ENCODE assay signal across 8 cellular contexts in genomic region chr22:50308597-50308935, GRCh38. TPM values are rescaled to one million over a fixed set of nuclear protein-coding genes. Genes with fewer than 3 reads are reported as not detected.
DNase-seq lines count a peak whose midpoint lies in the region; ATAC-seq and TF ChIP-seq lines count a peak whose summit lies in the region.

No MANE protein-coding gene starts in this region.

- peaks cover 3% of the 10 kb centered on the region for H3K4me1 ChIP-seq in parathyroid adenoma

- ATAC-seq in HG03354 (IDR thresholded peaks at IDR 0.05; ENCODE audit: poor library complexity, severe bottlenecking, unreplicated experiment) = no peak

- H3K9ac ChIP-seq in parathyroid adenoma = no peak overlapping the region

- no peak overlapping the region for H3K4me3 ChIP-seq in foreskin fibroblast (ENCODE audit: low read depth in 1 of 2, low read length in 2 of 2)
- no peak overlapping the region for H3K4me3 ChIP-seq in parathyroid adenoma (ENCODE audit: low read depth, low read length)

- peaks cover 2% of the 10 kb centered on the region for H3K79me2 ChIP-seq in parathyroid adenoma

- H3K36me3 ChIP-seq in parathyroid adenoma (ENCODE audit: control insufficient read depth, insufficient read depth, low read length) = no peaks in the 10 kb centered on the region

- in situ Hi-C loops in SK-MEL-5 (cut with HindIII; ENCODE audit: low pct_unique_long_range_greater_than_20kb, low sequenced_read_pairs) = no loop called here

- peak; percentile 69 for DNase-seq in GM03348 (ENCODE audit: low spot score)
- peak; percentile 16 for DNase-seq in SK-MEL-5 (ENCODE audit: low read depth, low spot score)
- DNase-seq in foreskin fibroblast = peak; percentile 78 to 86
- DNase-seq in NCI-H510A treated with DMSO at 0.1 percent for 48 hours (lab: John Stamatoyannopoulos, UW) = no peak
- no peak for DNase-seq in middle frontal gyrus (ENCODE audit: extremely low spot score, low spot score)
- DNase-seq in effector CD8-positive, alpha-beta T cell (lab: John Stamatoyannopoulos, UW) = no peak

- H2AFZ ChIP-seq in parathyroid adenoma = no peak overlapping the region

- H3K27me3 ChIP-seq in parathyroid adenoma (ENCODE audit: control insufficient read depth, insufficient read depth, low read length) = no peaks in the 10 kb centered on the region

- H3K27ac ChIP-seq in parathyroid adenoma = peak overlapping the region; percentile 47

- TF ChIP-seq CTCF in foreskin fibroblast (IDR thresholded peaks at IDR 0.05; ENCODE audit: low read depth, low read length) (no peak), parathyroid adenoma (IDR thresholded peaks at IDR 0.05) (no peak)

- H3K4me2 ChIP-seq in parathyroid adenoma (ENCODE audit: low read length) = no peak overlapping the region

- H3K9me3 ChIP-seq in parathyroid adenoma (ENCODE audit: control insufficient read depth, low read length) = no peaks in the 10 kb centered on the region

RNA-seq across cellular contexts. Expression of gene PLXNB2, which starts 1.1 kb away (rescaled TPM):
- total RNA-seq in SK-MEL-5 (2014; rRNA removed; shearing (Covaris generic)) = 31.2 and 40.5 TPM in 2 replicates
- 95.9 and 103 TPM in 2 replicates for polyA plus RNA-seq in SK-MEL-5 (2015; cell fraction: cytosol; rRNA removed)
- polyA plus RNA-seq in SK-MEL-5 (2015; cell fraction: nucleus; rRNA removed) = 115 and 119 TPM in 2 replicates

RNA-seq across cellular contexts. Expression of gene DENND6B, which starts 18.2 kb away (rescaled TPM):
- 0.59 and 0.66 TPM in 2 replicates for total RNA-seq in SK-MEL-5 (2014; rRNA removed; shearing (Covaris generic))
- 1.3 and 1.8 TPM in 2 replicates for polyA plus RNA-seq in SK-MEL-5 (2015; cell fraction: cytosol; rRNA removed)
- 13.9 and 16.0 TPM in 2 replicates for polyA plus RNA-seq in SK-MEL-5 (2015; cell fraction: nucleus; rRNA removed)

RNA-seq across cellular contexts. Expression of gene PPP6R2, which starts 34.6 kb away (rescaled TPM):
- 67.7 and 74.7 TPM in 2 replicates for total RNA-seq in SK-MEL-5 (2014; rRNA removed; shearing (Covaris generic))
- polyA plus RNA-seq in SK-MEL-5 (2015; cell fraction: cytosol; rRNA removed) = 71.4 and 93.0 TPM in 2 replicates
- 152 and 165 TPM in 2 replicates for polyA plus RNA-seq in SK-MEL-5 (2015; cell fraction: nucleus; rRNA removed)

RNA-seq across cellular contexts. Expression of gene MAPK11, which starts 38.4 kb away (rescaled TPM):
- 6.1 and 6.7 TPM in 2 replicates for total RNA-seq in SK-MEL-5 (2014; rRNA removed; shearing (Covaris generic))
- 18.2 and 20.3 TPM in 2 replicates for polyA plus RNA-seq in SK-MEL-5 (2015; cell fraction: cytosol; rRNA removed)
- 133 and 134 TPM in 2 replicates for polyA plus RNA-seq in SK-MEL-5 (2015; cell fraction: nucleus; rRNA removed)

RNA-seq across cellular contexts. Expression of gene MAPK12, which starts 47.1 kb away (rescaled TPM):
- 10.9 and 14.1 TPM in 2 replicates for total RNA-seq in SK-MEL-5 (2014; rRNA removed; shearing (Covaris generic))
- 12.7 and 16.5 TPM in 2 replicates for polyA plus RNA-seq in SK-MEL-5 (2015; cell fraction: cytosol; rRNA removed)
- polyA plus RNA-seq in SK-MEL-5 (2015; cell fraction: nucleus; rRNA removed) = 101 and 111 TPM in 2 replicates

Comparison
In these comparisons a context has a peak if more than half of its experiments do, and no peak if none do; other contexts are left out.
1. DNase-seq: peak in GM03348 (single experiment), SK-MEL-5 (single experiment) and foreskin fibroblast (2 of 2); none in NCI-H510A treated with DMSO at 0.1 percent for 48 hours (single experiment), middle frontal gyrus (single experiment) and effector CD8-positive, alpha-beta T cell (single experiment).